In the genomic region with DNA sequence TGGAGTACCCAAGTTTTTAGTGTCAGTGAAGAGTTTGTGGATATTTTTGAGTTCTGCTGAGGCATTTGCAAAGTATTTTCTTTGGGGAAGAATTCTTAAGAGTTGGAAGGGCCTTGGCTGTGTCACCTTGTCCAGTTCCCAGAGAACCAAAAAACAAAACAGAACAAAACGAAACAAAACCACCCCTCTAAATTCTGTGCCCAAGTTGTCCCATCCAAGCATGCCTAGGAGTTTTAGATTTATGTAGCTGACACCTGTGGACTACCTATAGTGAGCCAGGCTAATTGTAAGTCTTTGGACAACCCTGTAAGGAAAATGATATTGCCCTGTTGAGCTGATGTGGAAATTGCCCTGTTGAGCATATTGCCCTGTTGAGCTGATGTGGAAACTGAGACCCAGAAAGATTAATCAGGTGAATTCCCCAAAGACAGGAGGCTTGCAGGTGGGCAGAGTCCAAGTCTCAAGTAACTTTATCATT, we compare ENCODE assay signal across 8 cellular contexts. TPM values are rescaled to one million over a fixed set of nuclear protein-coding genes. Genes with fewer than 3 reads are reported as not detected.
A peak's percentile ranks its signal among the peaks of the same experiment; 100 is the strongest.
DNase-seq lines count a peak whose midpoint lies in the region; ATAC-seq and TF ChIP-seq lines count a peak whose summit lies in the region.

No MANE protein-coding gene starts in this region.

- H3K27ac Mint-ChIP-seq in activated CD4-positive, alpha-beta T cell treated with anti-CD3 and anti-CD28 coated beads, Interleukin-2, amount 10 ng/mL, durations not matched to agents 24 days and 14 days: peak overlapping the region; percentile 84

- 5 to 7% methylated on average over 1 of the region's 1 CpG for WGBS in testis, 2 donors

- H3K9me3 Mint-ChIP-seq in activated CD4-positive, alpha-beta T cell treated with anti-CD3 and anti-CD28 coated beads, Interleukin-2, amount 10 ng/mL, durations not matched to agents 24 days and 14 days: no peaks in the 10 kb centered on the region

- H3K27me3 ChIP-seq in ascending aorta (no peaks in the 10 kb centered on the region), left lung (no peaks in the 10 kb centered on the region), testis (no peaks in the 10 kb centered on the region)

- ATAC-seq in left lung (no peak), GM21529 (IDR thresholded peaks at IDR 0.05; ENCODE audit: unreplicated experiment) (no peak)

- DNase-seq in activated CD4-positive, alpha-beta T cell treated with anti-CD3 and anti-CD28 coated beads, Interleukin-2, amount 10 ng/mL, durations not matched to agents 24 days and 14 days: no peak
- no peak for DNase-seq in activated CD4-positive, alpha-beta T cell treated with anti-CD3 and anti-CD28 coated beads for 4 hours
- DNase-seq in ascending aorta (ENCODE audit: low spot score in 2 of 2) (no peak), left lung (no peak), testis (no peak), DMS79 (lab: John Stamatoyannopoulos, UW) (no peak), 8988T (no peak)

- H3K9me3 ChIP-seq in ascending aorta (no peaks in the 10 kb centered on the region), left lung (no peaks in the 10 kb centered on the region), testis (no peaks in the 10 kb centered on the region)

- peak overlapping the region; percentile 85 for H3K4me3 Mint-ChIP-seq in activated CD4-positive, alpha-beta T cell treated with anti-CD3 and anti-CD28 coated beads, Interleukin-2, amount 10 ng/mL, durations not matched to agents 24 days and 14 days

- no peak for TF ChIP-seq POLR2A in testis (IDR thresholded peaks at IDR 0.05)

- H3K4me1 Mint-ChIP-seq in activated CD4-positive, alpha-beta T cell treated with anti-CD3 and anti-CD28 coated beads, Interleukin-2, amount 10 ng/mL, durations not matched to agents 24 days and 14 days: peaks cover 28% of the 10 kb centered on the region

- H3K4me3 ChIP-seq in ascending aorta (peak overlapping the region; percentile 80 to 87), left lung (peak overlapping the region; percentile 65 to 66), testis (peak overlapping the region; percentile 85 to 89)

- H3K27me3 Mint-ChIP-seq in activated CD4-positive, alpha-beta T cell treated with anti-CD3 and anti-CD28 coated beads, Interleukin-2, amount 10 ng/mL, durations not matched to agents 24 days and 14 days: no peaks in the 10 kb centered on the region

- H3K27ac ChIP-seq in ascending aorta (peak overlapping the region; percentile 78 to 90), left lung (peak overlapping the region; percentile 71 to 73), testis (peak overlapping the region; percentile 75 to 79)

- H3K36me3 Mint-ChIP-seq in activated CD4-positive, alpha-beta T cell treated with anti-CD3 and anti-CD28 coated beads, Interleukin-2, amount 10 ng/mL, durations not matched to agents 24 days and 14 days (ENCODE audit: low read depth): peaks cover 21% of the 10 kb centered on the region

- H3K36me3 ChIP-seq in ascending aorta (peaks cover 4 to 6% of the 10 kb centered on the region in 2 donors), left lung (no peaks in the 10 kb centered on the region), testis (ENCODE audit: low read depth, missing control alignments) (no peaks in the 10 kb centered on the region)

- peaks cover 0 to 9% of the 10 kb centered on the region in 2 donors for H3K4me1 ChIP-seq in ascending aorta
- H3K4me1 ChIP-seq in left lung: peaks cover 10 to 24% of the 10 kb centered on the region in 2 donors
- H3K4me1 ChIP-seq in testis: peaks cover 12% of the 10 kb centered on the region

- TF ChIP-seq CTCF in ascending aorta (IDR thresholded peaks at IDR 0.05) (no peak), left lung (IDR thresholded peaks at IDR 0.05) (no peak), testis (IDR thresholded peaks at IDR 0.05) (no peak)

- intact Hi-C loops in activated CD4-positive, alpha-beta T cell treated with anti-CD3 and anti-CD28 coated beads, Interleukin-2, amount 10 ng/mL, durations not matched to agents 24 days and 14 days (cut with micrococcal nuclease): loop anchor here (5.0 to 10.0 kb wide), 4 partner anchors 289 to 979 kb away; partner anchors contain the start of genes CDYL, FAM50B, PSMG4 and TUBB2A
- intact Hi-C loops in ascending aorta (cut with DNase I): loop anchor here (2.0 to 10.0 kb wide), 8 partner anchors 18 to 1626 kb away; partner anchors contain the start of genes NQO2, RIPK1 and RPP40
- intact Hi-C loops in left lung (cut with DNase I): no loop called here
- intact Hi-C loops in testis (cut with DNase I; ENCODE audit: low total_unique reads): no loop called here

RNA-seq across cellular contexts. Expression of gene ECI2, which starts 1.0 kb away (rescaled TPM):
- total RNA-seq in activated CD4-positive, alpha-beta T cell treated with anti-CD3 and anti-CD28 coated beads, Interleukin-2, amount 10 ng/mL, durations not matched to agents 24 days and 14 days: 18.3 and 20.1 TPM in 2 replicates
- total RNA-seq in ascending aorta (84.7 TPM), left lung (10 to 100 TPM; 34.4 to 42.0 TPM), testis (10 to 100 TPM; 52.3 to 53.3 TPM)
- polyA plus RNA-seq in testis (ENCODE audit: insufficient read depth, low read depth, low replicate concordance): 57.2 TPM

RNA-seq across cellular contexts. Expression of gene FAM217A, which starts 57.5 kb away (rescaled TPM):
- not detected in 2 replicates for total RNA-seq in activated CD4-positive, alpha-beta T cell treated with anti-CD3 and anti-CD28 coated beads, Interleukin-2, amount 10 ng/mL, durations not matched to agents 24 days and 14 days
- not detected for total RNA-seq in ascending aorta
- total RNA-seq in left lung: not detected
- total RNA-seq in testis: 10 to 100 TPM; 13.0 to 30.6 TPM
- 35.3 TPM for polyA plus RNA-seq in testis (ENCODE audit: insufficient read depth, low read depth, low replicate concordance)

Comparison
In these comparisons a context has a peak if more than half of its experiments do, and no peak if none do; other contexts are left out.
1. RNA of gene FAM217A, which starts 57.5 kb away (total RNA-seq): 13.0 to 30.6 TPM in testis; not detected in activated CD4-positive, alpha-beta T cell treated with anti-CD3 and anti-CD28 coated beads, Interleukin-2, amount 10 ng/mL, durations not matched to agents 24 days and 14 days, not detected in ascending aorta (single experiment) and not detected in left lung; every median in the first group is over 10 times any median in the second.
2. intact Hi-C loops: an anchor here in activated CD4-positive, alpha-beta T cell treated with anti-CD3 and anti-CD28 coated beads, Interleukin-2, amount 10 ng/mL, durations not matched to agents 24 days and 14 days (5.0 to 10.0 kb wide) and ascending aorta (2.0 to 10.0 kb wide); none called in left lung and testis.
3. Peak in every context shown above with its lines, with median percentiles within 50 percentile points of each other: H3K27ac ChIP-seq and H3K4me3 ChIP-seq.